16 cellular contexts compared by ENCODE assay signal in the genomic region with DNA sequence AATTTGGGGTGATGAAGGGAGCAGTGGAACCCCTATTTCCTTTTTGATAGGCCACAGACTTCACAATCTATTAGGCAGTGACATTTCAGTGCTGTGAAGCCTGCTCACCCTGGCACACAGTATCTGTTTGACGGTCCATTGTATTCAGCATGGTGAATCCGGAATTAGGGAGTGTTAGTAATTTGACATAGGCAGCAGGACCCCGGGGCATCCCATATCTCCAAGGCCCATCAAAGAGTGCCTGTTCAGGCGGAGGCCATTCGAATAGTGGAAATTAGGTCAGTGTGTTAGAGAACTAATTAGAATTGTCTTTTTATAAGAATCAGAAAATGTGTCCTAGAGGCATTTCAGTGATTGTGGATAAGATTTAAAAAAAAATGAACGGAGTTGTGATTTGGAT.
DNase-seq lines count a peak whose midpoint lies in the region; ATAC-seq and TF ChIP-seq lines count a peak whose summit lies in the region.
"Had no signal": no experiment of that assay in that cellular context is flagged by ENCODE, and none has a peak within 500 bp of the region (broad histone marks: within the 10 kb centered on the region; RNA-seq: fewer than 3 reads in every experiment).

No MANE protein-coding gene starts in this region.

- no peak for ATAC-seq in psoas muscle
- ATAC-seq in HG02623 (IDR thresholded peaks at IDR 0.05; ENCODE audit: unreplicated experiment) = no peak

- H3K4me3 Mint-ChIP-seq in chondrocyte (ENCODE audit: unreplicated experiment) (no peak overlapping the region), endodermal cell (no peak overlapping the region)
- H3K4me3 Mint-ChIP-seq: CD4-positive, alpha-beta memory T cell; HFFc6 had no signal

- no peaks in the 10 kb centered on the region for H3K79me1 ChIP-seq in mesendoderm (ENCODE audit: low read length)

- H2BK120ac ChIP-seq in mesendoderm (ENCODE audit: low read depth, low read length) = no peak overlapping the region

- H3K27me3 ChIP-seq in endodermal cell (ENCODE audit: control insufficient read depth, insufficient read depth, low read length, poor library complexity, severe bottlenecking) = no peaks in the 10 kb centered on the region
- no peaks in the 10 kb centered on the region for H3K27me3 ChIP-seq in mesendoderm (ENCODE audit: insufficient read depth, low read length, poor library complexity)
- no peaks in the 10 kb centered on the region for H3K27me3 ChIP-seq in thyroid gland
- H3K27me3 ChIP-seq in psoas muscle (ENCODE audit: insufficient read depth in 3 of 3, low read length in 2 of 3) = no peaks in the 10 kb centered on the region

- H2BK15ac ChIP-seq in mesendoderm (replicated peaks; ENCODE audit: low read depth) = no peak overlapping the region

- H3K9me3 Mint-ChIP-seq in chondrocyte (ENCODE audit: low read depth) (no peaks in the 10 kb centered on the region), endodermal cell (no peaks in the 10 kb centered on the region)

- no peak overlapping the region for H3K56ac ChIP-seq in mesendoderm (ENCODE audit: low read length)

- no peak overlapping the region for H2BK5ac ChIP-seq in mesendoderm (ENCODE audit: low read length)

- no peaks in the 10 kb centered on the region for H3K79me2 ChIP-seq in mesendoderm (ENCODE audit: control insufficient read depth, insufficient read depth, low read length)

- no peak for TF ChIP-seq POLR2A in thyroid gland (IDR thresholded peaks at IDR 0.05)

- TF ChIP-seq CTCF in chondrocyte (IDR thresholded peaks at IDR 0.05) (no peak), endodermal cell (conservative IDR thresholded peaks at IDR 0.05) (no peak), thyroid gland (IDR thresholded peaks at IDR 0.05) (no peak), psoas muscle (IDR thresholded peaks at IDR 0.05) (no peak)

- H3K4me1 ChIP-seq in endodermal cell (ENCODE audit: control insufficient read depth, insufficient read depth, low read length) (no peaks in the 10 kb centered on the region), mesendoderm (ENCODE audit: control insufficient read depth, low read depth, low read length) (no peaks in the 10 kb centered on the region), thyroid gland (no peaks in the 10 kb centered on the region), psoas muscle (no peaks in the 10 kb centered on the region)
- H3K4me1 ChIP-seq: HAP-1 had no signal

- no peak overlapping the region for H4K8ac ChIP-seq in mesendoderm (ENCODE audit: low read depth, low read length)

- H4K5ac ChIP-seq in mesendoderm (ENCODE audit: low read length) = no peak overlapping the region

- H3K27me3 Mint-ChIP-seq in chondrocyte (ENCODE audit: low read depth) = no peaks in the 10 kb centered on the region
- no peaks in the 10 kb centered on the region for H3K27me3 Mint-ChIP-seq in endodermal cell (ENCODE audit: insufficient read depth)
- H3K27me3 Mint-ChIP-seq: CD4-positive, alpha-beta memory T cell had no signal

- H3K4me3 ChIP-seq in endodermal cell (ENCODE audit: low read length) (no peak overlapping the region), mesendoderm (ENCODE audit: low read length) (no peak overlapping the region), thyroid gland (replicated peaks in 1 of 3) (no peak overlapping the region), psoas muscle (no peak overlapping the region)
- H3K4me3 ChIP-seq: HAP-1 had no signal

- H3K36me3 Mint-ChIP-seq in chondrocyte (ENCODE audit: low read depth) (no peaks in the 10 kb centered on the region), endodermal cell (ENCODE audit: low read depth) (no peaks in the 10 kb centered on the region)
- H3K36me3 Mint-ChIP-seq: CD4-positive, alpha-beta memory T cell had no signal

- H3K4me2 ChIP-seq in mesendoderm (ENCODE audit: low read length) = no peak overlapping the region

- no peak overlapping the region for H3K23ac ChIP-seq in mesendoderm (ENCODE audit: low read length)

- no peaks in the 10 kb centered on the region for H3K36me3 ChIP-seq in endodermal cell (ENCODE audit: control insufficient read depth, insufficient read depth, low read length)
- no peaks in the 10 kb centered on the region for H3K36me3 ChIP-seq in mesendoderm (ENCODE audit: control insufficient read depth, insufficient read depth, low read length)
- H3K36me3 ChIP-seq in thyroid gland = no peaks in the 10 kb centered on the region
- no peaks in the 10 kb centered on the region for H3K36me3 ChIP-seq in psoas muscle (ENCODE audit: insufficient read depth in 1 of 2, low read depth in 1 of 2)
- H3K36me3 ChIP-seq: HAP-1 had no signal

- H2AK5ac ChIP-seq in mesendoderm (ENCODE audit: low read length) = no peak overlapping the region

- H3K27ac ChIP-seq in endodermal cell (ENCODE audit: low read depth, low read length) = peak overlapping the region; percentile 62
- no peak overlapping the region for H3K27ac ChIP-seq in mesendoderm (ENCODE audit: low read depth, low read length)
- H3K27ac ChIP-seq in thyroid gland = no peak overlapping the region
- H3K27ac ChIP-seq in psoas muscle = no peak overlapping the region

- no peak for DNase-seq in chondrocyte (ENCODE audit: low spot score)
- no peak for DNase-seq in endodermal cell
- DNase-seq in mesendoderm = peak; percentile 19
- no peak for DNase-seq in thyroid gland
- DNase-seq in psoas muscle = no peak
- DNase-seq: C1 segment of cervical spinal cord; Calu3; CD4-positive, alpha-beta memory T cell; COR-L47; DMS53; DMS79 treated with DMSO at 0.1 percent for 48 hours; GF-D8; GOT3; HFFc6 had no signal

- H3K27ac Mint-ChIP-seq in chondrocyte (ENCODE audit: unreplicated experiment) = peak overlapping the region; percentile 30
- no peak overlapping the region for H3K27ac Mint-ChIP-seq in endodermal cell
- H3K27ac Mint-ChIP-seq: CD4-positive, alpha-beta memory T cell; HFFc6 had no signal

- H3K9ac ChIP-seq in endodermal cell (ENCODE audit: extremely low read depth, low read length, poor library complexity, severe bottlenecking) = no peak overlapping the region
- no peak overlapping the region for H3K9ac ChIP-seq in mesendoderm (ENCODE audit: low read length)

- no peaks in the 10 kb centered on the region for H3K9me3 ChIP-seq in endodermal cell (ENCODE audit: control insufficient read depth, low read length)
- H3K9me3 ChIP-seq in thyroid gland = no peaks in the 10 kb centered on the region
- H3K9me3 ChIP-seq in psoas muscle = no peaks in the 10 kb centered on the region
- H3K9me3 ChIP-seq: HAP-1 had no signal

- H3K4ac ChIP-seq in mesendoderm (ENCODE audit: low read depth, low read length) = no peak overlapping the region

- H3K4me1 Mint-ChIP-seq in chondrocyte (ENCODE audit: low read depth) = no peaks in the 10 kb centered on the region
- no peaks in the 10 kb centered on the region for H3K4me1 Mint-ChIP-seq in endodermal cell
- H3K4me1 Mint-ChIP-seq: CD4-positive, alpha-beta memory T cell had no signal

- intact Hi-C loops in thyroid gland (cut with DNase I) (no loop called here), psoas muscle (cut with DNase I) (no loop called here)

- 91 to 95% methylated on average over 3 to 6 of the region's 6 CpGs for WGBS in endodermal cell (ENCODE audit: insufficient coverage in 1 of 2, insufficient read length in 1 of 2), 2 experiments
- no CpG with 5 or more reads among the region's 6 CpGs for WGBS in mesendoderm (ENCODE audit: extremely low coverage, insufficient coverage, low lambda C conversion rate)
- WGBS in thyroid gland, 2 donors = 86 to 88% methylated on average over 6 of the region's 6 CpGs
- WGBS in psoas muscle, 3 donors = 84 to 91% (median 85%) methylated on average over 6 of the region's 6 CpGs

- no peak overlapping the region for H3K18ac ChIP-seq in mesendoderm (ENCODE audit: low read length)
